In the genomic region with DNA sequence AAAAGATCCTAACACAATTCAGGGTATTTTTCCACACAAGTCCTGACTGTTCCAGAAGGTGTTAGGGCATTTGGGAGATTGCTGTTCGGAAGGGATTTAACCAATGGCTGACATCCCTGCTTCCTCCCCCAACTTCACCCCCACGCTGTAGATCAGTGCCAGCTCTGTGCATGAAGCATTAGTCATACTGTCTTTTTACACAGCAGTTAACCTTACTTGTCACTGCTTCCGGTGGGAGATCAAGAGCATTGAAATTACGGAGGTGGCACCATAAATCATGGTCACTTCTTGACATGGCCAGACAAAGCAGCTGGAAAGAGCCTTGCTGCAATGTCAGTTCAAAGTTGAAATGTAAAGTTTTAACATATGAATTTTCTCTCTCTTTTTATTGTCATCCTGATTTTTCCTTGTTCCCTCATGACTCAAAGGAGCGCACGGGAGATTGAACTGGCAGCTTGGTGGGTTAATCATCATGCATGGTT, we compare ENCODE assay signal across 10 cellular contexts.
DNase-seq lines count a peak whose midpoint lies in the region; TF ChIP-seq lines count a peak whose summit lies in the region.
"Had no signal": no experiment of that assay in that cellular context is flagged by ENCODE, and none has a peak within 500 bp of the region (broad histone marks: within the 10 kb centered on the region; RNA-seq: fewer than 3 reads in every experiment).

No MANE protein-coding gene starts in this region.

- BruUV-seq in OCI-LY7 (replicated peaks; lab: Mats Ljungman, UMichigan) = no TSS peak

- H3K27ac ChIP-seq in osteoblast (ENCODE audit: low read depth, low read length) = no peak overlapping the region
- no peak overlapping the region for H3K27ac ChIP-seq in OCI-LY7 (ENCODE audit: low read depth, low read length, poor library complexity, severe bottlenecking)
- H3K27ac ChIP-seq: HL-60 had no signal

- intact Hi-C loops in OCI-LY7 (cut with micrococcal nuclease; ENCODE audit: unreplicated experiment) = no loop called here

- H3K9me3 ChIP-seq in osteoblast (ENCODE audit: low read depth, low read length) (no peaks in the 10 kb centered on the region), OCI-LY7 (ENCODE audit: low read length) (no peaks in the 10 kb centered on the region)

- H3K36me3 ChIP-seq in osteoblast (ENCODE audit: insufficient read depth, low read length) (no peaks in the 10 kb centered on the region), OCI-LY7 (ENCODE audit: insufficient read depth, low read length) (no peaks in the 10 kb centered on the region)

- DNase-seq in H4 (ENCODE audit: low spot score) = peak; percentile 78
- DNase-seq in NCI-H2227 treated with DMSO at 0.1 percent for 48 hours (lab: John Stamatoyannopoulos, UW) = peak; percentile 69
- DNase-seq in choroid plexus epithelial cell (ENCODE audit: low read depth) = peak; percentile 1
- DNase-seq in osteoblast (ENCODE audit: insufficient read length, low spot score, missing footprints) = peak; percentile 81
- DNase-seq in OCI-LY7 (ENCODE audit: low spot score) = no peak
- DNase-seq in activated CD4-positive, CD25-positive, alpha-beta regulatory T cell (lab: John Stamatoyannopoulos, UW) = no peak
- no peak for DNase-seq in activated naive CD4-positive, alpha-beta T cell (lab: John Stamatoyannopoulos, UW)
- DNase-seq: retina, T-helper 17 cell had no signal

- no peaks in the 10 kb centered on the region for H3K9me2 ChIP-seq in OCI-LY7 (ENCODE audit: insufficient read depth, low read length)

- H3K4me2 ChIP-seq in osteoblast (ENCODE audit: insufficient read depth, low read length) = peak overlapping the region; percentile 69
- no peak overlapping the region for H3K4me2 ChIP-seq in OCI-LY7 (ENCODE audit: low read length)

- H3K4me1 ChIP-seq in osteoblast (ENCODE audit: insufficient read depth, low read length) (peaks cover 8% of the 10 kb centered on the region), OCI-LY7 (ENCODE audit: insufficient read depth, low read length, poor library complexity, severe bottlenecking) (no peaks in the 10 kb centered on the region)

- CTCF ChIA-PET in OCI-LY7 (lab: Charles Lee; ENCODE audit: unreplicated experiment) = no interaction called here

- H3K79me2 ChIP-seq in osteoblast (ENCODE audit: insufficient read depth, low read length) (no peaks in the 10 kb centered on the region), OCI-LY7 (ENCODE audit: insufficient read depth, low read depth, low read length) (no peaks in the 10 kb centered on the region)

- H4K20me1 ChIP-seq in osteoblast (ENCODE audit: insufficient read depth, low read length) (no peaks in the 10 kb centered on the region), OCI-LY7 (ENCODE audit: insufficient read depth, low read length) (no peaks in the 10 kb centered on the region)

- H2AFZ ChIP-seq in osteoblast (ENCODE audit: low read length) = no peak overlapping the region
- H2AFZ ChIP-seq in OCI-LY7 (ENCODE audit: low read length) = no peak overlapping the region

- no peak for TF ChIP-seq CTCF in choroid plexus epithelial cell (conservative IDR thresholded peaks at IDR 0.05; ENCODE audit: low read depth, low read length)
- TF ChIP-seq CTCF in osteoblast (IDR thresholded peaks at IDR 0.05; ENCODE audit: extremely low read depth, low read depth, low read length) = no peak
- no peak for TF ChIP-seq CTCF in OCI-LY7 (conservative IDR thresholded peaks at IDR 0.05; ENCODE audit: low read length)

- POLR2A ChIA-PET in OCI-LY7 (lab: Charles Lee) = no interaction called here

- peaks cover 3% of the 10 kb centered on the region for H3K27me3 ChIP-seq in osteoblast (ENCODE audit: insufficient read depth, low read length)

- H3K4me3 ChIP-seq in choroid plexus epithelial cell (ENCODE audit: low read depth, low read length) (no peak overlapping the region), osteoblast (ENCODE audit: insufficient read depth, low read length) (no peak overlapping the region), OCI-LY7 (ENCODE audit: low read depth, low read length, poor library complexity, severe bottlenecking) (no peak overlapping the region)

Comparison
In these comparisons a context has a peak if more than half of its experiments do, and no peak if none do; other contexts are left out.
1. DNase-seq: peak in H4 (single experiment), NCI-H2227 treated with DMSO at 0.1 percent for 48 hours (single experiment), choroid plexus epithelial cell (single experiment) and osteoblast (single experiment); none in OCI-LY7 (single experiment), activated CD4-positive, CD25-positive, alpha-beta regulatory T cell (0 of 4) and activated naive CD4-positive, alpha-beta T cell (0 of 4).